In the genomic region with DNA sequence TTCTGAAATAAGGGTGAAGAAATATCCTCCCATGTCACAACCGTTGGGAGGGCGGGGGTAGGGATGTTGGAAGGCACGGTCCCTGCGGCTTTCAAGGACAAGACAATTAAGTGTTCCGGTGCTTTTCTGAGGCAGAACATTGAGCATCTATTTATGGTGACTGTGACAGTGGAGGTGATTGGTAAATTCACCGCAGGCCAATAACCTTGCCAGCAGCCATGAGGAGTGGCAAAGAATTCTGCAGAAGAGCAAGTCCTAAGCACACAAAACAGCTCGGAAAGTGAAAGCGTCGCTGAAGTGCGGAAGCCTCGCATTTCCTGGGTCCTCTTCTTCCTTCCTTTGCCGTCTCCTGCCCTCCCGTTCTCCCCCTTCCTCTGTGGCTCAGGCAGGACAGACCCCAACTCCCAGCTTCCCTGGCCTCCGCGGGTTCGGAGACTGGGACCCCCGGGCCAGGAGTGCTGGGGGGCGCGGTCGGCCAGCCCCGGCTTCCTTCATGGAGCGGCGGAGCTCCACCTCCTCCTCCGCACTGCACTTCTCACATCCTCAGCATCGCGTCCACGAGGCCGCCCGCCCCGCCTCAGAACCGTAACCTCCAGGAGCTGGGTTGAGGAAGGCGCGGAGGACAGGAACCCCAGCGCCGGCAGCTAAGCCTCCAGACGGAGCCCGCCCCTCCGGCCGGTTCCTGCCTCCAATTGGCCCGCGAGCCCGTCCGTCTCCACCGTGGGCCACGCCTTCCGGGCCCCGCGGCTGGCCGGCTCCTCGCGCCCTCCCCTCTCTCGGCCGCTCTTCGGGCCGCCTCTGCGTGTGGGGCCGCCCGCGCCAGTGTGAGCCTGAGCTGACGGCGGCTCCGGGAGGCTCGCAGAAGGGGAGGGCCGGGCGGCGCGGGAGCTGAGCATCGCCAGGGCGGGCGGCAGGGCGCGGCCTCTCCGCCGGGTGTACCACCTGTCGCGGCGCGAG, we compare ENCODE assay signal across 2 cellular contexts.
A peak's percentile ranks its signal among the peaks of the same experiment; 100 is the strongest.
TF ChIP-seq lines count a peak whose summit lies in the region.

ME2 (plus strand) TSS at position 774 of the 957 bp plus-strand sequence. CDS start 16,703 bp downstream, outside the sequence.

TF ChIP-seq in HCT116, 20 proteins besides CTCF, POLR2A, EP300 and RAD21 (continued from another document):
- no peak for TF ChIP-seq ZNF274 (IDR thresholded peaks at IDR 0.05; ENCODE audit: low read depth, low read length)
- TF ChIP-seq, protein P1, sequence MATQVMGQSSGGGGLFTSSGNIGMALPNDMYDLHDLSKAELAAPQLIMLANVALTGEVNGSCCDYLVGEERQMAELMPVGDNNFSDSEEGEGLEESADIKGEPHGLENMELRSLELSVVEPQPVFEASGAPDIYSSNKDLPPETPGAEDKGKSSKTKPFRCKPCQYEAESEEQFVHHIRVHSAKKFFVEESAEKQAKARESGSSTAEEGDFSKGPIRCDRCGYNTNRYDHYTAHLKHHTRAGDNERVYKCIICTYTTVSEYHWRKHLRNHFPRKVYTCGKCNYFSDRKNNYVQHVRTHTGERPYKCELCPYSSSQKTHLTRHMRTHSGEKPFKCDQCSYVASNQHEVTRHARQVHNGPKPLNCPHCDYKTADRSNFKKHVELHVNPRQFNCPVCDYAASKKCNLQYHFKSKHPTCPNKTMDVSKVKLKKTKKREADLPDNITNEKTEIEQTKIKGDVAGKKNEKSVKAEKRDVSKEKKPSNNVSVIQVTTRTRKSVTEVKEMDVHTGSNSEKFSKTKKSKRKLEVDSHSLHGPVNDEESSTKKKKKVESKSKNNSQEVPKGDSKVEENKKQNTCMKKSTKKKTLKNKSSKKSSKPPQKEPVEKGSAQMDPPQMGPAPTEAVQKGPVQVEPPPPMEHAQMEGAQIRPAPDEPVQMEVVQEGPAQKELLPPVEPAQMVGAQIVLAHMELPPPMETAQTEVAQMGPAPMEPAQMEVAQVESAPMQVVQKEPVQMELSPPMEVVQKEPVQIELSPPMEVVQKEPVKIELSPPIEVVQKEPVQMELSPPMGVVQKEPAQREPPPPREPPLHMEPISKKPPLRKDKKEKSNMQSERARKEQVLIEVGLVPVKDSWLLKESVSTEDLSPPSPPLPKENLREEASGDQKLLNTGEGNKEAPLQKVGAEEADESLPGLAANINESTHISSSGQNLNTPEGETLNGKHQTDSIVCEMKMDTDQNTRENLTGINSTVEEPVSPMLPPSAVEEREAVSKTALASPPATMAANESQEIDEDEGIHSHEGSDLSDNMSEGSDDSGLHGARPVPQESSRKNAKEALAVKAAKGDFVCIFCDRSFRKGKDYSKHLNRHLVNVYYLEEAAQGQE (IDR thresholded peaks at IDR 0.05; ENCODE audit: low read depth): no peak
- peak; percentile 86 for TF ChIP-seq POLR2AphosphoS5 (IDR thresholded peaks at IDR 0.05; ENCODE audit: low read depth, low read length)
- TF ChIP-seq, protein P2, sequence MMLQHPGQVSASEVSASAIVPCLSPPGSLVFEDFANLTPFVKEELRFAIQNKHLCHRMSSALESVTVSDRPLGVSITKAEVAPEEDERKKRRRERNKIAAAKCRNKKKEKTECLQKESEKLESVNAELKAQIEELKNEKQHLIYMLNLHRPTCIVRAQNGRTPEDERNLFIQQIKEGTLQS (IDR thresholded peaks at IDR 0.05): no peak
- no peak for TF ChIP-seq FOSL1 (IDR thresholded peaks at IDR 0.05; ENCODE audit: low read depth)
- peak; percentile 71 for TF ChIP-seq MAX (IDR thresholded peaks at IDR 0.05)
- peak; percentile 59 for TF ChIP-seq SIN3A (IDR thresholded peaks at IDR 0.05; ENCODE audit: low read depth)
- TF ChIP-seq CEBPB (IDR thresholded peaks at IDR 0.05; ENCODE audit: low read depth): no peak
- TF ChIP-seq SP1 (IDR thresholded peaks at IDR 0.05; ENCODE audit: low read depth): peak; percentile 80
- 0 out of 2 replicates have a peak, but pooled peaks have one; percentile 24 for TF ChIP-seq EGR1 (IDR thresholded peaks at IDR 0.05; ENCODE audit: low read depth)
- TF ChIP-seq ZBTB33 (IDR thresholded peaks at IDR 0.05; ENCODE audit: extremely low read depth, insufficient replicate concordance, low read length): no peak

TF ChIP-seq in neural cell, 6 proteins besides CTCF, POLR2A, EP300 and RAD21 (continued from another document):
- TF ChIP-seq, protein P1 (IDR thresholded peaks at IDR 0.05; ENCODE audit: borderline replicate concordance): no peak
- TF ChIP-seq POLR2AphosphoS5 (IDR thresholded peaks at IDR 0.05): peak; percentile 77
- no peak for TF ChIP-seq TAF1 (IDR thresholded peaks at IDR 0.05; ENCODE audit: low read depth)
- peak; percentile 43 for TF ChIP-seq SMC3 (conservative IDR thresholded peaks at IDR 0.05; ENCODE audit: poor library complexity)
